ENCODE assay signal across 31 cellular contexts in the genomic region with DNA sequence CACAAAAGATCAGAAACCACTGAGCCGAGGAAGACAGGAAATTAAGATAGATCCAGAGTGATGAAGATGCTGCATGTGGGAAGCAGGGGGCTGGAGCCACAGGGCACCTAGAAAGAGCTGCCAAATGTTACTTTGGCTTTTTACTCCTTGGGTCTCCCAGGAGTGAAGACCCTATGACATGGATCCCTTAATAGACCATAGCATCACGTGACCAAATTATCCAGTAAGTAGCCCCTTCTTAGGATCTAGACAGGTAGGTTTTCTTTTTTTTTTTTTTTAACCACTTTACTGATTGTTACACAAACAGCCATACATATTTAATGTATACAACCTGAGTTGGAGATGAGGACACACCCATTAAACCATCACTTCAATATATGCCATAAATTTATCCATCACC.
DNase-seq lines count a peak whose midpoint lies in the region; ATAC-seq, FAIRE-seq and TF ChIP-seq lines count a peak whose summit lies in the region.
"Had no signal": no experiment of that assay in that cellular context is flagged by ENCODE, and none has a peak within 500 bp of the region (broad histone marks: within the 10 kb centered on the region; RNA-seq: fewer than 3 reads in every experiment).

No MANE protein-coding gene starts in this region.

- no peak for DNase-seq in HepG2 (ENCODE audit: low spot score)
- DNase-seq in right lobe of liver, result no peak
- no peak for DNase-seq in K562 (ENCODE audit: extremely low read depth in 1 of 4, low spot score in 3 of 4)
- no peak for DNase-seq in cerebellum (ENCODE audit: low spot score)
- DNase-seq: 8988T; ACHN; AML-193; BE2C; C1 segment of cervical spinal cord; Caco-2; Calu3; CD4-positive, alpha-beta memory T cell; CD4-positive, alpha-beta T cell; CD4-positive, CD25-positive, alpha-beta regulatory T cell; CD8-positive, alpha-beta memory T cell; CD8-positive, alpha-beta T cell; COR-L47; DMS 273 treated with DMSO at 0.1 percent for 48 hours; DMS153; DMS53; DMS79; DMS79 treated with DMSO at 0.1 percent for 48 hours; DND-41; EL had no signal

- H4K20me1 ChIP-seq in HepG2 (ENCODE audit: insufficient read depth, low read length), result no peaks in the 10 kb centered on the region
- H4K20me1 ChIP-seq in K562 (replicated peaks; ENCODE audit: control insufficient read depth, insufficient read depth, low read length), result no peaks in the 10 kb centered on the region
- H4K20me1 ChIP-seq: BLaER1; BLaER1 treated with 17β-estradiol and CSF1 and Interleukin-3, amounts not matched to agents 10 nM and 100 nM had no signal

- no peak overlapping the region for H3K4me2 ChIP-seq in HepG2 (ENCODE audit: low read depth, low read length)
- H3K4me2 ChIP-seq in K562 (ENCODE audit: insufficient read depth, low read length), result no peak overlapping the region
- H3K4me2 ChIP-seq: A549; BLaER1; BLaER1 treated with 17β-estradiol and CSF1 and Interleukin-3, amounts not matched to agents 10 nM and 100 nM had no signal

- intact Hi-C loops in HepG2 (cut with micrococcal nuclease; ENCODE audit: unreplicated experiment) (no loop called here), right lobe of liver (cut with DNase I) (no loop called here), K562 (cut with micrococcal nuclease) (no loop called here)

- TF ChIP-seq POLR2A in HepG2 (IDR thresholded peaks at IDR 0.05; ENCODE audit: insufficient read depth in 1 of 2, low read depth in 2 of 2, low read length in 2 of 2) (no peak), right lobe of liver (IDR thresholded peaks at IDR 0.05) (no peak), K562 (conservative IDR thresholded peaks at IDR 0.05) (no peak)

- TF ChIP-seq EP300 in HepG2 (IDR thresholded peaks at IDR 0.05; ENCODE audit: low read depth in 2 of 2, low read length in 2 of 2) (no peak), HepG2 (CRISPR knock-in tag; IDR thresholded peaks at IDR 0.05; ENCODE audit: borderline replicate concordance) (no peak), K562 (IDR thresholded peaks at IDR 0.05; ENCODE audit: low read length) (no peak)

- H3K9me3 ChIP-seq in HepG2 (ENCODE audit: low read length) (no peaks in the 10 kb centered on the region), right lobe of liver (no peaks in the 10 kb centered on the region), K562 (replicated peaks; ENCODE audit: control insufficient read depth, insufficient read depth, low read depth, low read length) (no peaks in the 10 kb centered on the region)
- H3K9me3 ChIP-seq: A549; BE2C; BLaER1; BLaER1 treated with 17β-estradiol and CSF1 and Interleukin-3, amounts not matched to agents 10 nM and 100 nM; Caco-2 had no signal

- no peak overlapping the region for H3K9ac ChIP-seq in HepG2 (ENCODE audit: insufficient read depth, low read depth, low read length)
- no peak overlapping the region for H3K9ac ChIP-seq in K562 (ENCODE audit: insufficient read depth in 1 of 2, low read depth in 2 of 2, low read length in 2 of 2)
- H3K9ac ChIP-seq: BLaER1; BLaER1 treated with 17β-estradiol and CSF1 and Interleukin-3, amounts not matched to agents 10 nM and 100 nM had no signal

- POLR2A ChIA-PET in HepG2 (lab: Yijun Ruan, JAX) (no interaction called here), K562 (lab: Yijun Ruan, JAX) (no interaction called here)

- H3K4me1 ChIP-seq in HepG2 (ENCODE audit: insufficient read depth, low read length), result no peaks in the 10 kb centered on the region
- no peaks in the 10 kb centered on the region for H3K4me1 ChIP-seq in right lobe of liver
- H3K4me1 ChIP-seq in K562 (replicated peaks in 1 of 2; ENCODE audit: control insufficient read depth in 2 of 2, insufficient read depth in 2 of 2, low read length in 2 of 2), result no peaks in the 10 kb centered on the region
- H3K4me1 ChIP-seq: A549; BE2C; BLaER1; BLaER1 treated with 17β-estradiol and CSF1 and Interleukin-3, amounts not matched to agents 10 nM and 100 nM; Caco-2 had no signal

- TF ChIP-seq CTCF in HepG2 (CRISPR knock-in tag; IDR thresholded peaks at IDR 0.05) (no peak), right lobe of liver (IDR thresholded peaks at IDR 0.05) (no peak), K562 (IDR thresholded peaks at IDR 0.05 in 2 of 3, conservative IDR thresholded peaks at IDR 0.05 in 1 of 3; ENCODE audit: insufficient read depth in 2 of 3, low read depth in 1 of 3, low read length in 3 of 3) (no peak)

- ATAC-seq in HepG2 (no peak), right lobe of liver (no peak), K562 (no peak)
- ATAC-seq: A549; CD8-positive, alpha-beta T cell had no signal

- H3K36me3 ChIP-seq in HepG2 (replicated peaks in 1 of 2; ENCODE audit: control insufficient read depth in 1 of 2, insufficient read depth in 2 of 2, low read length in 2 of 2) (no peaks in the 10 kb centered on the region), right lobe of liver (no peaks in the 10 kb centered on the region), K562 (ENCODE audit: control insufficient read depth, insufficient read depth, low read length) (no peaks in the 10 kb centered on the region)
- H3K36me3 ChIP-seq: BE2C; BLaER1; BLaER1 treated with 17β-estradiol and CSF1 and Interleukin-3, amounts not matched to agents 10 nM and 100 nM had no signal

- H3K27me3 ChIP-seq in HepG2 (ENCODE audit: control insufficient read depth in 1 of 2, insufficient read depth in 2 of 2, low read length in 2 of 2) (peaks cover 0 to 5% of the 10 kb centered on the region in 2 experiments; a peak in 3 of 5 replicates), right lobe of liver (no peaks in the 10 kb centered on the region), K562 (ENCODE audit: control insufficient read depth in 2 of 2, insufficient read depth in 2 of 2, low read length in 2 of 2) (no peaks in the 10 kb centered on the region)
- H3K27me3 ChIP-seq: BLaER1; BLaER1 treated with 17β-estradiol and CSF1 and Interleukin-3, amounts not matched to agents 10 nM and 100 nM had no signal

- no peaks in the 10 kb centered on the region for H3K9me1 ChIP-seq in K562 (ENCODE audit: control insufficient read depth, insufficient read depth, low read length)

- H3K79me2 ChIP-seq in HepG2 (ENCODE audit: insufficient read depth, low read length) (no peaks in the 10 kb centered on the region), K562 (ENCODE audit: control insufficient read depth, insufficient read depth, low read length) (no peaks in the 10 kb centered on the region)

- BruUV-seq in HepG2 (replicated peaks; lab: Mats Ljungman, UMichigan), result no TSS peak
- BruUV-seq in K562 (replicated peaks; lab: Mats Ljungman, UMichigan), result no TSS peak

- TF ChIP-seq RAD21 in HepG2 (CRISPR knock-in tag; IDR thresholded peaks at IDR 0.05), result no peak
- no peak for TF ChIP-seq RAD21 in K562 (CRISPR knock-in tag; conservative IDR thresholded peaks at IDR 0.05 in 1 of 2, IDR thresholded peaks at IDR 0.05 in 1 of 2)

- H3K27ac ChIP-seq in HepG2 (ENCODE audit: extremely low read length, insufficient read depth, low read length) (no peak overlapping the region), right lobe of liver (no peak overlapping the region), K562 (ENCODE audit: extremely low read depth, low read depth, low read length) (no peak overlapping the region)
- H3K27ac ChIP-seq: 22Rv1; A549; BLaER1; BLaER1 treated with 17β-estradiol and CSF1 and Interleukin-3, amounts not matched to agents 10 nM and 100 nM; C4-2B had no signal

- H2AFZ ChIP-seq in HepG2 (ENCODE audit: low read length), result no peak overlapping the region
- no peak overlapping the region for H2AFZ ChIP-seq in K562 (ENCODE audit: low read depth, low read length)

- FAIRE-seq in HepG2 (lab: Jason Lieb, UNC), result no peak
- FAIRE-seq in K562 (lab: Jason Lieb, UNC), result no peak
- FAIRE-seq: A204.1, A549, D721Med had no signal

- CTCF ChIA-PET in HepG2 (lab: Yijun Ruan, JAX; ENCODE audit: low intra/inter-chr PET ratio, low total read pairs), result no interaction called here
- CTCF ChIA-PET in K562 (lab: Yijun Ruan, JAX; ENCODE audit: low intra/inter-chr PET ratio), result no interaction called here

- H3K4me3 ChIP-seq in HepG2 (replicated peaks in 1 of 3; ENCODE audit: insufficient read depth in 1 of 3, low read depth in 2 of 3, low read length in 3 of 3) (no peak overlapping the region), right lobe of liver (no peak overlapping the region), K562 (no peak overlapping the region)
- H3K4me3 ChIP-seq: A549; BLaER1; BLaER1 treated with 17β-estradiol and CSF1 and Interleukin-3, amounts not matched to agents 10 nM and 100 nM had no signal

- in situ Hi-C loops in HepG2 (cut with HindIII; ENCODE audit: extremely low pct_ligation_motif_present, low pct_unique_long_range_greater_than_20kb), result no loop called here
- in situ Hi-C loops in K562 (cut with MboI), result no loop called here

- 3% methylated on average over 2 of the region's 2 CpGs for WGBS in HepG2 (ENCODE audit: low lambda C conversion rate)
- 38% methylated on average over 2 of the region's 2 CpGs for WGBS in right lobe of liver (ENCODE audit: insufficient coverage, low coverage, low lambda C conversion rate, missing lambda C conversion rate)
- WGBS in K562 (ENCODE audit: insufficient coverage, low coverage, missing lambda C conversion rate), result 0% methylated on average over 2 of the region's 2 CpGs

TF ChIP-seq in HepG2, 621 proteins besides CTCF, POLR2A, EP300 and RAD21 (continues in another document):
- TF ChIP-seq HHEX (CRISPR knock-in tag; IDR thresholded peaks at IDR 0.05) (no peak), RAD51 (IDR thresholded peaks at IDR 0.05; ENCODE audit: borderline replicate concordance) (peak; percentile 74; the same call in 1 of the 2 replicates), PHF21A (CRISPR knock-in tag; IDR thresholded peaks at IDR 0.05) (no peak), ZNF761 (CRISPR knock-in tag; conservative IDR thresholded peaks at IDR 0.05) (no peak), ZNF460 (CRISPR knock-in tag; IDR thresholded peaks at IDR 0.05; ENCODE audit: borderline replicate concordance) (no peak), SALL1 (CRISPR knock-in tag; IDR thresholded peaks at IDR 0.05) (no peak), ZFP36 (IDR thresholded peaks at IDR 0.05; ENCODE audit: borderline replicate concordance, low read depth, low read length, partially characterized antibody) (no peak)

TF ChIP-seq in K562, 482 proteins besides CTCF, POLR2A, EP300 and RAD21 (continues in another document):
- TF ChIP-seq, protein P1, sequence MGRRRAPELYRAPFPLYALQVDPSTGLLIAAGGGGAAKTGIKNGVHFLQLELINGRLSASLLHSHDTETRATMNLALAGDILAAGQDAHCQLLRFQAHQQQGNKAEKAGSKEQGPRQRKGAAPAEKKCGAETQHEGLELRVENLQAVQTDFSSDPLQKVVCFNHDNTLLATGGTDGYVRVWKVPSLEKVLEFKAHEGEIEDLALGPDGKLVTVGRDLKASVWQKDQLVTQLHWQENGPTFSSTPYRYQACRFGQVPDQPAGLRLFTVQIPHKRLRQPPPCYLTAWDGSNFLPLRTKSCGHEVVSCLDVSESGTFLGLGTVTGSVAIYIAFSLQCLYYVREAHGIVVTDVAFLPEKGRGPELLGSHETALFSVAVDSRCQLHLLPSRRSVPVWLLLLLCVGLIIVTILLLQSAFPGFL (CRISPR knock-in tag; IDR thresholded peaks at IDR 0.05), result no peak
- peak; percentile 31; the same call in 1 of the 2 replicates for TF ChIP-seq RAD51 (IDR thresholded peaks at IDR 0.05; ENCODE audit: borderline replicate concordance, low read depth)
